In the genomic region with DNA sequence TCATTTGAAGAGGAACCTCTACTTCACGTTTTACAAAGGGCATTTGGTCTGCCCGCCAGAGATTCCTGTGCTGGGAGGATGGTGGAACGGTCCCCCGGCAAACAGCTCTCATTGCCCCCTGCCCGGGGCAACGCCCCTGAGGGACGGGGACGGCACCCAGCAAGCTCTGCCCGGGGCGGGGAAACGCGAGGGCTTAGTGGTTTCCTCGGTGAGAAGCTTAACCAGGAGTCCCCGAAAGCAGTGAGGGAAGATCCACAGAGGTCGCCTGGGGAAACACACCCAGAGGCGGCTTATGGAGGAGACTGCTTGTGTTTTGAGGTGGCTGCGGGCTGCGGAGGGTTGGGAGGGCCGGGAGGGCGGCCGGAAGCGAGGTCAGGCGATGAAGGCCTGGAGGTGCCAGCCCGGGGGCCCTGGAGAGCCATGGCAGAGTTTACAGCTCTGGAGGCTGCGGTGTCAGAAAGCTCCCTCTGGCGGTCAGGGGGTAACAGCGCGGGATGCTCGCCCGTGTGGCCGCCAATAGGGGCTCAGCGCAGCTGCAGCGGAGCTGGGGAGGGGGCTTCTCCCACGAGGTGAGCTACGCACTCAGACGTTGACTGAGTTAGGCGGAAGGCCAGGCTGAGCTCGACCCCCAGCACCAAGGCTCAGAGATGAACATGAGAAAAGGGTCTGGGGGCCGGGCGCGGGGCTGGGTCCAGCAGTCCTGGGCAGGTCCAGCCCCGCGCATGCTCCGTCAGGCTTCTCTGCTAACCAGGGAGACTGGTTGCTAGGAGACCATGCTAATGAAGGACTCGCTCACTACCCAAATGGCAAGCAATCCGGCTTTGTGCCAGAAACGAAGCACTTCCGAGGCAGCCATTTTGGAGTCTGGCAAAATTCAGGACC, we compare ENCODE assay signal across 8 cellular contexts. TPM values are rescaled to one million over a fixed set of nuclear protein-coding genes. Genes with fewer than 3 reads are reported as not detected.
DNase-seq lines count a peak whose midpoint lies in the region; ATAC-seq and TF ChIP-seq lines count a peak whose summit lies in the region.

No MANE protein-coding gene starts in this region.

- H3K4me3 ChIP-seq in CD8-positive, alpha-beta memory T cell (ENCODE audit: low read length) = peak overlapping the region; percentile 96
- H3K4me3 ChIP-seq in dorsolateral prefrontal cortex (peak overlapping the region; percentile 74 to 100 (median 99)), right lobe of liver (peak overlapping the region; percentile 96 to 100 (median 100))

- CTCF ChIA-PET in CD8-positive, alpha-beta memory T cell (lab: Charles Lee) = interaction anchor here (0.6 to 2.1 kb wide), 15 partner anchors 8 to 211 kb away, joined by 3 to 25 read pairs (median 4); a partner anchor contains a TSS
- CTCF ChIA-PET in activated CD4-positive, alpha-beta memory T cell treated with anti-CD3 and anti-CD28 coated beads for 36 hours (lab: Charles Lee) = interaction anchor here (0.7 to 2.2 kb wide), 21 partner anchors 9 to 260 kb away, joined by 3 to 26 read pairs (median 4); a partner anchor contains a TSS

- H3K27ac ChIP-seq in CD8-positive, alpha-beta memory T cell (ENCODE audit: low read depth, low read length) = peak overlapping the region; percentile 85
- H3K27ac ChIP-seq in dorsolateral prefrontal cortex = peak overlapping the region; percentile 93 to 100 (median 99)
- H3K27ac ChIP-seq in right lobe of liver = peak overlapping the region; percentile 87 to 88 (median 88)

- TF ChIP-seq CTCF in dorsolateral prefrontal cortex (IDR thresholded peaks at IDR 0.05 in 54 of 56, conservative IDR thresholded peaks at IDR 0.05 in 2 of 56; ENCODE audit: low read depth in 1 of 56, partially characterized antibody in 56 of 56) = peak; percentile 88 to 100 (median 99)
- TF ChIP-seq CTCF in right lobe of liver (IDR thresholded peaks at IDR 0.05) = peak; percentile 97 to 98 (median 98)

- no peaks in the 10 kb centered on the region for H3K36me3 ChIP-seq in CD8-positive, alpha-beta memory T cell (ENCODE audit: insufficient read depth, low read length)
- no peaks in the 10 kb centered on the region for H3K36me3 ChIP-seq in right lobe of liver

- H3K9me3 Mint-ChIP-seq in CD8-positive, alpha-beta memory T cell = no peaks in the 10 kb centered on the region
- H3K9me3 Mint-ChIP-seq in activated CD4-positive, alpha-beta memory T cell treated with anti-CD3 and anti-CD28 coated beads for 36 hours = no peaks in the 10 kb centered on the region

- peak overlapping the region; percentile 88 to 99 (median 93) for H3K4me3 Mint-ChIP-seq in CD8-positive, alpha-beta memory T cell
- peak overlapping the region; percentile 89 for H3K4me3 Mint-ChIP-seq in activated CD4-positive, alpha-beta memory T cell treated with anti-CD3 and anti-CD28 coated beads for 36 hours

- H3K9me3 ChIP-seq in CD8-positive, alpha-beta memory T cell (ENCODE audit: low read length) = no peaks in the 10 kb centered on the region
- no peaks in the 10 kb centered on the region for H3K9me3 ChIP-seq in right lobe of liver

- ATAC-seq in GM19452 (IDR thresholded peaks at IDR 0.05; ENCODE audit: unreplicated experiment) = peak; percentile 64
- peak; percentile 35 for ATAC-seq in HG03575 (IDR thresholded peaks at IDR 0.05; ENCODE audit: extremely low read depth, insufficient number of reproducible peaks, low FRiP score, unreplicated experiment)
- peak; percentile 84 to 88 (median 87) for ATAC-seq in right lobe of liver

- peak; percentile 25 for TF ChIP-seq POLR2A in right lobe of liver (IDR thresholded peaks at IDR 0.05)

- peaks cover 32 to 45% (median 40%) of the 10 kb centered on the region in 3 donors for H3K4me1 Mint-ChIP-seq in CD8-positive, alpha-beta memory T cell
- H3K4me1 Mint-ChIP-seq in activated CD4-positive, alpha-beta memory T cell treated with anti-CD3 and anti-CD28 coated beads for 36 hours (ENCODE audit: low read depth) = peaks cover 40% of the 10 kb centered on the region

- POLR2A ChIA-PET in CD8-positive, alpha-beta memory T cell (lab: Charles Lee) = interaction anchor here (0.7 to 2.2 kb wide), 8 partner anchors 9 to 433 kb away, joined by 3 to 26 read pairs (median 4); a partner anchor contains a TSS
- POLR2A ChIA-PET in activated CD4-positive, alpha-beta memory T cell treated with anti-CD3 and anti-CD28 coated beads for 36 hours (lab: Charles Lee) = interaction anchor here (1.0 to 2.6 kb wide), 6 partner anchors 9 to 66 kb away, joined by 3 to 16 read pairs (median 4); a partner anchor contains a TSS

- peak; percentile 90 to 98 (median 97) for DNase-seq in CD8-positive, alpha-beta memory T cell
- DNase-seq in NCI-H82 (lab: John Stamatoyannopoulos, UW) (peak; percentile 99), dorsolateral prefrontal cortex (peak; percentile 91 to 99 (median 98)), right lobe of liver (peak; percentile 98 to 100 (median 98))
- DNase-seq in activated CD4-positive, alpha-beta memory T cell treated with anti-CD3 and anti-CD28 coated beads for 36 hours = peak; percentile 95
- DNase-seq in stimulated activated CD4-positive, alpha-beta T cell treated with anti-CD3 and anti-CD28 coated beads, Interleukin-4, amount 100 ng/mL, for 4 hours = peak; percentile 88 to 92

- intact Hi-C loops in activated CD4-positive, alpha-beta memory T cell treated with anti-CD3 and anti-CD28 coated beads for 36 hours (cut with micrococcal nuclease) = loop anchor here (1.0 to 2.0 kb wide), 6 partner anchors 17 to 291 kb away; a partner anchor contains a TSS
- intact Hi-C loops in dorsolateral prefrontal cortex (cut with DNase I) (loop anchor here (1.0 to 5.0 kb wide), 6 partner anchors 16 to 290 kb away; a partner anchor contains a TSS), right lobe of liver (cut with DNase I) (no loop called here)

- H3K27me3 Mint-ChIP-seq in CD8-positive, alpha-beta memory T cell = no peaks in the 10 kb centered on the region
- no peaks in the 10 kb centered on the region for H3K27me3 Mint-ChIP-seq in activated CD4-positive, alpha-beta memory T cell treated with anti-CD3 and anti-CD28 coated beads for 36 hours

- peaks cover 0 to 9% (median 2%) of the 10 kb centered on the region in 3 donors for H3K36me3 Mint-ChIP-seq in CD8-positive, alpha-beta memory T cell
- H3K36me3 Mint-ChIP-seq in activated CD4-positive, alpha-beta memory T cell treated with anti-CD3 and anti-CD28 coated beads for 36 hours = peaks cover 1% of the 10 kb centered on the region

- H3K27ac Mint-ChIP-seq in CD8-positive, alpha-beta memory T cell = peak overlapping the region; percentile 91 to 100 (median 100)
- peak overlapping the region; percentile 100 for H3K27ac Mint-ChIP-seq in activated CD4-positive, alpha-beta memory T cell treated with anti-CD3 and anti-CD28 coated beads for 36 hours

- WGBS in right lobe of liver (ENCODE audit: insufficient coverage, low coverage, low lambda C conversion rate, missing lambda C conversion rate) = 3% methylated on average over 29 of the region's 48 CpGs

- H3K4me1 ChIP-seq in CD8-positive, alpha-beta memory T cell (ENCODE audit: insufficient read depth, low read length) = peaks cover 45% of the 10 kb centered on the region
- peaks cover 0 to 10% (median 3%) of the 10 kb centered on the region in 4 donors for H3K4me1 ChIP-seq in right lobe of liver

- H3K27me3 ChIP-seq in CD8-positive, alpha-beta memory T cell (ENCODE audit: insufficient read depth, low read length, poor library complexity, severe bottlenecking) = no peaks in the 10 kb centered on the region
- no peaks in the 10 kb centered on the region for H3K27me3 ChIP-seq in dorsolateral prefrontal cortex
- H3K27me3 ChIP-seq in right lobe of liver = no peaks in the 10 kb centered on the region

RNA-seq across cellular contexts. Expression of a gene that starts 0.7 kb away (rescaled TPM):
- 10 to 100 TPM; 18.6 to 20.0 TPM for total RNA-seq in CD8-positive, alpha-beta memory T cell
- polyA plus RNA-seq in CD8-positive, alpha-beta memory T cell = 50.3 TPM
- total RNA-seq in activated CD4-positive, alpha-beta memory T cell treated with anti-CD3 and anti-CD28 coated beads for 36 hours = 1 to 10 TPM; 8.1 to 8.5 TPM
- total RNA-seq in dorsolateral prefrontal cortex (10 to 100 TPM; 13.7 to 35.3 (median 21.6) TPM), right lobe of liver (10 to 100 TPM in 3 of 6 experiments, 1 to 10 TPM in 3; 8.2 to 42.2 (median 10.3) TPM)

RNA-seq across cellular contexts. Expression of a gene that starts 10.4 kb away (rescaled TPM):
- under 1 TPM; 0.33 to 0.44 TPM for total RNA-seq in CD8-positive, alpha-beta memory T cell
- 0.12 TPM for polyA plus RNA-seq in CD8-positive, alpha-beta memory T cell
- under 1 TPM; 0.22 to 0.36 TPM for total RNA-seq in activated CD4-positive, alpha-beta memory T cell treated with anti-CD3 and anti-CD28 coated beads for 36 hours
- total RNA-seq in dorsolateral prefrontal cortex (10 to 100 TPM in 8 of 120 experiments, 1 to 10 TPM in 112; 3.0 to 15.5 (median 6.7) TPM), right lobe of liver (under 1 TPM; 0.11 to 0.69 (median 0.31) TPM)

RNA-seq across cellular contexts. Expression of a gene that starts 24.9 kb away (rescaled TPM):
- 10 to 100 TPM; 56.9 to 57.8 TPM for total RNA-seq in CD8-positive, alpha-beta memory T cell
- 46.9 TPM for polyA plus RNA-seq in CD8-positive, alpha-beta memory T cell
- 10 to 100 TPM; 45.9 to 46.4 TPM for total RNA-seq in activated CD4-positive, alpha-beta memory T cell treated with anti-CD3 and anti-CD28 coated beads for 36 hours
- total RNA-seq in dorsolateral prefrontal cortex (10 to 100 TPM; 53.7 to 98.3 (median 68.0) TPM), right lobe of liver (10 to 100 TPM; 44.8 to 81.8 (median 49.5) TPM)

RNA-seq across cellular contexts. Expression of a gene that starts 37.2 kb away (rescaled TPM):
- 10 to 100 TPM; 48.8 to 50.5 TPM for total RNA-seq in CD8-positive, alpha-beta memory T cell
- polyA plus RNA-seq in CD8-positive, alpha-beta memory T cell = 327 TPM
- 10 to 100 TPM; 27.2 to 27.4 TPM for total RNA-seq in activated CD4-positive, alpha-beta memory T cell treated with anti-CD3 and anti-CD28 coated beads for 36 hours
- total RNA-seq in dorsolateral prefrontal cortex = 1 to 10 TPM in 36 of 120 experiments, under 1 TPM in 46, not detected in 38; 0.43 to 5.3 (median 0.94) TPM
- total RNA-seq in right lobe of liver = under 1 TPM in 3 of 6 experiments, not detected in 3; 0.59 to 0.95 (median 0.74) TPM

RNA-seq across cellular contexts. Expression of a gene that starts 45.8 kb away (rescaled TPM):
- total RNA-seq in CD8-positive, alpha-beta memory T cell = under 1 TPM; 0.11 to 0.13 TPM
- polyA plus RNA-seq in CD8-positive, alpha-beta memory T cell = not detected
- under 1 TPM in 1 of 2 experiments, not detected in 1; 0.21 TPM for total RNA-seq in activated CD4-positive, alpha-beta memory T cell treated with anti-CD3 and anti-CD28 coated beads for 36 hours
- 100 to 1,000 TPM in 9 of 120 experiments, 10 to 100 TPM in 111; 47.4 to 116 (median 75.5) TPM for total RNA-seq in dorsolateral prefrontal cortex
- total RNA-seq in right lobe of liver = 10 to 100 TPM; 48.4 to 69.9 (median 59.1) TPM

Comparison
In these comparisons a context has a peak if more than half of its experiments do, and no peak if none do; other contexts are left out.
1. Peak in every context shown above with its lines: DNase-seq, ATAC-seq, H3K4me3 ChIP-seq and H3K27ac ChIP-seq.
2. ATAC-seq: peak in every context shown above with its lines; median percentile 87 in right lobe of liver; 64 in GM19452; 35 in HG03575.
3. intact Hi-C loops: an anchor here in activated CD4-positive, alpha-beta memory T cell treated with anti-CD3 and anti-CD28 coated beads for 36 hours (1.0 to 2.0 kb wide) and dorsolateral prefrontal cortex (1.0 to 5.0 kb wide); none called in right lobe of liver.